In the genomic region with DNA sequence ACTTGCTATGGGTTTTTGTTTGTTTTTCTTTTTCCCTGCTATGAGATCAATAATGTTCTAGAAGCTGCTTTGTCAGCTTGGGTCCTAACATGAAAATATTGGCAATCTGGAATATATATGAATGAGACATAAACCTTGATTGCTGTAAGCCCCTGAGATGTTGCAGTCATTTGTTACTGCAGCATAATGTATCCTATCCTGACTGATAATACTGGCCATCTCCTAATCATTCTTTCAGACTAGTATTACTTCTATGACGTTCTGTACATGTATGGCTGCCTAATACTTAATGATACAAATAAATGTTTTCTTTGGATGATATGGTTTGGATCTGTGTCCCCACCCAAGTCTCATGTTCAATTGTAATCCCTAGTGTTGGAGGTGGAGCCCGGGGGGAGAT, we compare ENCODE assay signal across 33 cellular contexts.
"Had no signal": no experiment of that assay in that cellular context is flagged by ENCODE, and none has a peak within 500 bp of the region (broad histone marks: within the 10 kb centered on the region; RNA-seq: fewer than 3 reads in every experiment).

No MANE protein-coding gene starts in this region.

- H3K9me3 ChIP-seq: adrenal gland, ascending aorta, body of pancreas, breast epithelium had no signal

- H3K36me3 ChIP-seq: adrenal gland, ascending aorta, brain microvascular endothelial cell, breast epithelium, cardiac muscle cell had no signal

- H3K4me1 ChIP-seq: adrenal gland, ascending aorta, body of pancreas, breast epithelium had no signal

- H3K27me3 ChIP-seq: adrenal gland, ascending aorta, body of pancreas, brain microvascular endothelial cell, breast epithelium, cardiac muscle cell had no signal

- ATAC-seq: activated naive CD4-positive, alpha-beta T cell treated with anti-CD3 and anti-CD28 coated beads, Interleukin-2, amount 50 U/mL, for 72 hours; activated naive CD8-positive, alpha-beta T cell treated with anti-CD3 and anti-CD28 coated beads, Interleukin-2, amount 50 U/mL, for 24 hours; activated T-cell treated with anti-CD3 and anti-CD28 coated beads, Interleukin-2, amount 50 U/mL, for 4 hours; activated T-cell treated with anti-CD3 and anti-CD28 coated beads, Interleukin-2, amount 50 U/mL, for 72 hours; activated T-helper 17 cell treated with anti-CD3 and anti-CD28 coated beads, Interleukin-2, amount 50 U/mL, for 72 hours; body of pancreas had no signal

- H3K4me3 ChIP-seq: adrenal gland, ascending aorta, body of pancreas, breast epithelium, cardiac muscle cell had no signal

- FAIRE-seq: astrocyte, bronchial epithelial cell, colon had no signal

- DNase-seq: activated effector memory CD4-positive, alpha-beta T cell treated with anti-CD3 and anti-CD28 coated beads, Interleukin-2, amount 50 U/mL, for 16 hours; activated effector memory CD4-positive, alpha-beta T cell treated with Interleukin-2 at 50 U/mL for 16 hours; activated gamma-delta T cell; activated gamma-delta T cell treated with Interleukin-2 at 50 U/mL for 16 hours; activated naive CD4-positive, alpha-beta T cell; activated naive CD4-positive, alpha-beta T cell treated with anti-CD3 and anti-CD28 coated beads for 36 hours; activated naive CD4-positive, alpha-beta T cell treated with anti-CD3 and anti-CD28 coated beads, Interleukin-2, amount 10 ng/mL, durations not matched to agents 7 days and 5 days; activated naive CD4-positive, alpha-beta T cell treated with anti-CD3 and anti-CD28 coated beads, Interleukin-2, amount 50 U/mL, for 16 hours; activated naive CD4-positive, alpha-beta T cell treated with Interleukin-2 at 50 U/mL for 16 hours; activated naive CD8-positive, alpha-beta T cell treated with anti-CD3 and anti-CD28 coated beads for 36 hours; activated naive CD8-positive, alpha-beta T cell treated with anti-CD3 and anti-CD28 coated beads, Interleukin-2, amount 10 ng/mL, durations not matched to agents 7 days and 5 days; activated naive CD8-positive, alpha-beta T cell treated with anti-CD3 and anti-CD28 coated beads, Interleukin-2, amount 50 U/mL, for 24 hours; activated T-cell treated with anti-CD3 and anti-CD28 coated beads, Interleukin-2, amount 50 U/mL, for 4 hours; activated T-cell treated with anti-CD3 and anti-CD28 coated beads, Interleukin-2, amount 50 U/mL, for 48 hours; activated T-cell treated with anti-CD3 and anti-CD28 coated beads, Interleukin-2, amount 50 U/mL, for 72 hours; adrenal gland; amniotic stem cell; amygdala; anterior cingulate cortex; aorta; body of pancreas; brain microvascular endothelial cell; caudate nucleus; central memory CD4-positive, alpha-beta T cell; cerebellar nuclear complex had no signal

- H3K27ac ChIP-seq: adrenal gland, ascending aorta, body of pancreas, brain microvascular endothelial cell, breast epithelium, cardiac muscle cell had no signal
